ENCODE assay signal across 9 cellular contexts in the genomic region with DNA sequence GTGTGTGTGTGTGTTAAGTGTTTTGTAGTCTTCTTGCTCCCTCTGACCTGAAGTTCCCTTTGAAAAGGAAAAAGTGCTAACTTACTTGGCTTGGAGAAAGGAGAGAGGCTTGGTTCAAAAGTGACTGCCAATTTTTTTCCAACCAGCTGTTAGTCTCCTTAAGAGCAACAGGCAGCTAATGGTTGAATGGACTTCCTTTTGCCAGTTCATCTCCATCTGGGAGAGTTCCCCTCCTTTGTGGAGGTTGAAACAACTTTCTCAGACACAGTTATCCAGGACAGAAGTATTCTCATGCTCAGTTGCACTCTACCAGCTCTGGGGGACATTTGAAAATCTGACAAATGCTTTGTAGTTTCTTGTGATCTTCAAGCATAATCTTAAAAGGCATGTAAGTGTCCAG. TPM values are rescaled to one million over a fixed set of nuclear protein-coding genes. Genes with fewer than 3 reads are reported as not detected.
DNase-seq lines count a peak whose midpoint lies in the region; ATAC-seq, FAIRE-seq and TF ChIP-seq lines count a peak whose summit lies in the region.
"Had no signal": no experiment of that assay in that cellular context is flagged by ENCODE, and none has a peak within 500 bp of the region (broad histone marks: within the 10 kb centered on the region; RNA-seq: fewer than 3 reads in every experiment).

No MANE protein-coding gene starts in this region.

- ATAC-seq in CD4-positive, CD25-positive, alpha-beta regulatory T cell (ENCODE audit: low read depth in 2 of 2) = no peak
- ATAC-seq in naive B cell (ENCODE audit: low read depth in 2 of 2) (no peak), GM21576 (IDR thresholded peaks at IDR 0.05; ENCODE audit: unreplicated experiment) (no peak), GM19023 (IDR thresholded peaks at IDR 0.05; ENCODE audit: unreplicated experiment) (no peak)
- no peak for ATAC-seq in activated CD4-positive, CD25-positive, alpha-beta regulatory T cell treated with anti-CD3 and anti-CD28 coated beads, Interleukin-2, amount 50 U/mL, for 24 hours
- ATAC-seq: right lobe of liver had no signal

- POLR2A ChIA-PET in MCF 10A (lab: Yijun Ruan, JAX) = interaction anchor here (0.6 kb wide), 1 partner anchor 33 kb away, joined by 3 read pairs; no protein-coding TSS in a partner anchor

- H3K4me3 ChIP-seq in CD4-positive, CD25-positive, alpha-beta regulatory T cell (ENCODE audit: low read depth, low read length) = peak overlapping the region; percentile 99
- H3K4me3 ChIP-seq in astrocyte of the spinal cord (ENCODE audit: low read depth, low read length) = no peak overlapping the region
- H3K4me3 ChIP-seq: right lobe of liver had no signal

- TF ChIP-seq CTCF in astrocyte of the spinal cord (IDR thresholded peaks at IDR 0.05; ENCODE audit: low read depth, low read length) (no peak), MCF 10A (IDR thresholded peaks at IDR 0.05; ENCODE audit: unreplicated experiment) (no peak)

- H3K27ac ChIP-seq in CD4-positive, CD25-positive, alpha-beta regulatory T cell (ENCODE audit: insufficient read depth, low read length, poor library complexity, severe bottlenecking) = peak overlapping the region; percentile 85
- H3K27ac ChIP-seq: right lobe of liver had no signal

- DNase-seq in CD4-positive, CD25-positive, alpha-beta regulatory T cell = no peak
- DNase-seq in GM19239 (ENCODE audit: insufficient read length, low spot score) (no peak), astrocyte of the spinal cord (ENCODE audit: low read depth, low spot score) (peak; percentile 36), naive B cell (no peak), MCF 10A (ENCODE audit: unreplicated experiment) (no peak)
- DNase-seq: right lobe of liver had no signal

- no peaks in the 10 kb centered on the region for H3K9me3 ChIP-seq in CD4-positive, CD25-positive, alpha-beta regulatory T cell (ENCODE audit: control insufficient read depth in 2 of 2, low read length in 2 of 2)
- H3K9me3 ChIP-seq: right lobe of liver had no signal

- H3K36me3 ChIP-seq in CD4-positive, CD25-positive, alpha-beta regulatory T cell (ENCODE audit: control insufficient read depth, insufficient read depth, low read length) = peaks cover 38% of the 10 kb centered on the region
- H3K36me3 ChIP-seq: right lobe of liver had no signal

- FAIRE-seq in GM19239 (lab: Jason Lieb, UNC) = peak; percentile 14

- peak overlapping the region; percentile 97 to 100 (median 100) for H3K4me3 Mint-ChIP-seq in CD4-positive, CD25-positive, alpha-beta regulatory T cell
- peak overlapping the region; percentile 93 to 100 (median 100) for H3K4me3 Mint-ChIP-seq in naive B cell
- no peak overlapping the region for H3K4me3 Mint-ChIP-seq in MCF 10A (ENCODE audit: unreplicated experiment)

- H3K36me3 Mint-ChIP-seq in CD4-positive, CD25-positive, alpha-beta regulatory T cell = peaks cover 68% of the 10 kb centered on the region
- H3K36me3 Mint-ChIP-seq in naive B cell (peaks cover 60 to 64% of the 10 kb centered on the region in 2 donors), MCF 10A (ENCODE audit: insufficient read depth, unreplicated experiment) (no peaks in the 10 kb centered on the region)

- peaks cover 25 to 56% (median 45%) of the 10 kb centered on the region in 4 donors for H3K4me1 Mint-ChIP-seq in CD4-positive, CD25-positive, alpha-beta regulatory T cell
- H3K4me1 Mint-ChIP-seq in naive B cell = peaks cover 55 to 62% (median 58%) of the 10 kb centered on the region in 3 donors
- H3K4me1 Mint-ChIP-seq in MCF 10A (ENCODE audit: insufficient read depth, unreplicated experiment) = peaks cover 19% of the 10 kb centered on the region

- H3K4me1 ChIP-seq in CD4-positive, CD25-positive, alpha-beta regulatory T cell (ENCODE audit: control insufficient read depth, insufficient read depth, low read length, poor library complexity, severe bottlenecking) = peaks cover 68% of the 10 kb centered on the region
- H3K4me1 ChIP-seq: right lobe of liver had no signal

- H3K9me3 Mint-ChIP-seq in CD4-positive, CD25-positive, alpha-beta regulatory T cell = peaks cover 0 to 6% (median 4%) of the 10 kb centered on the region in 7 donors
- H3K9me3 Mint-ChIP-seq in naive B cell (peaks cover 0 to 5% (median 0%) of the 10 kb centered on the region in 7 donors), MCF 10A (ENCODE audit: unreplicated experiment) (peaks cover 8% of the 10 kb centered on the region)

- in situ Hi-C loops in astrocyte of the spinal cord (cut with HindIII; ENCODE audit: low sequenced_read_pairs) = no loop called here

- H3K27me3 ChIP-seq in CD4-positive, CD25-positive, alpha-beta regulatory T cell (ENCODE audit: control insufficient read depth, insufficient read depth, low read length) = no peaks in the 10 kb centered on the region
- H3K27me3 ChIP-seq: right lobe of liver had no signal

- H3K27ac Mint-ChIP-seq in CD4-positive, CD25-positive, alpha-beta regulatory T cell = peak overlapping the region; percentile 88 to 98 (median 95)
- H3K27ac Mint-ChIP-seq in naive B cell = peak overlapping the region in 5 of 6 donors; percentile 70 to 94 (median 87)
- H3K27ac Mint-ChIP-seq in MCF 10A (ENCODE audit: low read depth, unreplicated experiment) = no peak overlapping the region

- CTCF ChIA-PET in MCF 10A (lab: Yijun Ruan, JAX) = no interaction called here

- no TSS peak for BruUV-seq in MCF 10A (replicated peaks; lab: Mats Ljungman, UMichigan)

- H3K27me3 Mint-ChIP-seq in CD4-positive, CD25-positive, alpha-beta regulatory T cell = no peaks in the 10 kb centered on the region
- H3K27me3 Mint-ChIP-seq in naive B cell (no peaks in the 10 kb centered on the region), MCF 10A (ENCODE audit: insufficient read depth, unreplicated experiment) (no peaks in the 10 kb centered on the region)

- intact Hi-C loops in MCF 10A (cut with micrococcal nuclease) = no loop called here

RNA-seq across cellular contexts. Expression of a gene that starts 4.5 kb away (rescaled TPM):
- 364 TPM for total RNA-seq in CD4-positive, CD25-positive, alpha-beta regulatory T cell
- 100 to 1,000 TPM; 320 to 435 (median 407) TPM for polyA plus RNA-seq in CD4-positive, CD25-positive, alpha-beta regulatory T cell
- 100 to 1,000 TPM; 464 to 666 (median 484) TPM for polyA plus RNA-seq in naive B cell (ENCODE audit: low read depth in 6 of 6)
- 3.5 and 4.9 TPM in 2 replicates for total RNA-seq in MCF 10A (2022)

Comparison
In these comparisons a context has a peak if more than half of its experiments do, and no peak if none do; other contexts are left out.
1. RNA of a gene that starts 4.5 kb away (total RNA-seq): 364 TPM in CD4-positive, CD25-positive, alpha-beta regulatory T cell (single experiment); 3.5 to 4.9 TPM in MCF 10A; every median in the first group is over 10 times any median in the second.